ENCODE assay signal across 2 cellular contexts in the genomic region with DNA sequence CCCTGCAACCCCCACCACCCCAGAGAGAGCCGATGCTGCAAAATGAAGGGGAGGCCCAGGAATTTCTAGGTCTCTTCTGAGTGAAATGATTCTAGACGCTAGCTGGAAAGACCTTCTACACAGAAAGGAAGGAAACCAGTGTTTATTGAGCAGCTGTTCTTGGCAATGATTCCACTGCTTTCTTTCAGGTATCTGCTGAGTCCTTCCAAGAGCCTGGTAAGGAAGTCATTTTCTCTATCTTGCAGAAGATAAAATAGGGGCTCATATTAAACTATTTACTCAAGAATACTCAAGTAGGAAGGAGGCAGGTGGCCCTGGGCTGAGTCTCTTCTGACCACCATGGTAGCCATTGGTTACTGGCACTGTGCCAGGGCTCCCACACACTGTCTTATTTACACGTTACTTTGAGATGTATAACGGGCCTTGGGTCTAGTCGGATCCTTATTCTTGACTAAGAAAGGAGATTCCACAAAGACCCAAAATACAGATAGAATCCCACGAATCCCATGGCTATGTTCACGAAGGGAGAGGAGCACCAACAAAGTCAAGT.
TF ChIP-seq lines count a peak whose summit lies in the region.

No MANE protein-coding gene starts in this region.

TF ChIP-seq in IMR-90, 13 proteins besides CTCF, POLR2A, EP300 and RAD21:
- TF ChIP-seq MXI1 (IDR thresholded peaks at IDR 0.05; ENCODE audit: borderline replicate concordance, low read depth, low read length) = no peak
- TF ChIP-seq, protein P1, sequence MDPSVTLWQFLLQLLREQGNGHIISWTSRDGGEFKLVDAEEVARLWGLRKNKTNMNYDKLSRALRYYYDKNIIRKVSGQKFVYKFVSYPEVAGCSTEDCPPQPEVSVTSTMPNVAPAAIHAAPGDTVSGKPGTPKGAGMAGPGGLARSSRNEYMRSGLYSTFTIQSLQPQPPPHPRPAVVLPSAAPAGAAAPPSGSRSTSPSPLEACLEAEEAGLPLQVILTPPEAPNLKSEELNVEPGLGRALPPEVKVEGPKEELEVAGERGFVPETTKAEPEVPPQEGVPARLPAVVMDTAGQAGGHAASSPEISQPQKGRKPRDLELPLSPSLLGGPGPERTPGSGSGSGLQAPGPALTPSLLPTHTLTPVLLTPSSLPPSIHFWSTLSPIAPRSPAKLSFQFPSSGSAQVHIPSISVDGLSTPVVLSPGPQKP (IDR thresholded peaks at IDR 0.05; ENCODE audit: borderline replicate concordance, low read depth, low read length) = no peak
- TF ChIP-seq NFE2L2 (IDR thresholded peaks at IDR 0.05; ENCODE audit: low read depth, low read length) = no peak
- TF ChIP-seq, protein P2, sequence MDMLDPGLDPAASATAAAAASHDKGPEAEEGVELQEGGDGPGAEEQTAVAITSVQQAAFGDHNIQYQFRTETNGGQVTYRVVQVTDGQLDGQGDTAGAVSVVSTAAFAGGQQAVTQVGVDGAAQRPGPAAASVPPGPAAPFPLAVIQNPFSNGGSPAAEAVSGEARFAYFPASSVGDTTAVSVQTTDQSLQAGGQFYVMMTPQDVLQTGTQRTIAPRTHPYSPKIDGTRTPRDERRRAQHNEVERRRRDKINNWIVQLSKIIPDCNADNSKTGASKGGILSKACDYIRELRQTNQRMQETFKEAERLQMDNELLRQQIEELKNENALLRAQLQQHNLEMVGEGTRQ (IDR thresholded peaks at IDR 0.05; ENCODE audit: low read depth, low read length) = no peak

TF ChIP-seq in K562, 482 proteins besides CTCF, POLR2A, EP300 and RAD21:
- TF ChIP-seq RFX1 (IDR thresholded peaks at IDR 0.05) (peak; percentile 52), NFIX (CRISPR knock-in tag; IDR thresholded peaks at IDR 0.05; ENCODE audit: low read depth) (peak; percentile 86), NFIC (IDR thresholded peaks at IDR 0.05) (peak; percentile 98), SMAD1 (IDR thresholded peaks at IDR 0.05; ENCODE audit: low read depth, low read length, partially characterized antibody) (peak; percentile 80), RBM39 (optimal IDR thresholded peaks at IDR 0.05; ENCODE audit: low read depth, low read length) (no peak)
- TF ChIP-seq, protein P3, sequence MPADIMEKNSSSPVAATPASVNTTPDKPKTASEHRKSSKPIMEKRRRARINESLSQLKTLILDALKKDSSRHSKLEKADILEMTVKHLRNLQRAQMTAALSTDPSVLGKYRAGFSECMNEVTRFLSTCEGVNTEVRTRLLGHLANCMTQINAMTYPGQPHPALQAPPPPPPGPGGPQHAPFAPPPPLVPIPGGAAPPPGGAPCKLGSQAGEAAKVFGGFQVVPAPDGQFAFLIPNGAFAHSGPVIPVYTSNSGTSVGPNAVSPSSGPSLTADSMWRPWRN (IDR thresholded peaks at IDR 0.05; ENCODE audit: low read depth) = no peak
TF ChIP-seq in K562: peak in this region for 4.
